ENCODE assay signal across 21 cellular contexts in genomic region chr20:36313476-36313875, GRCh38. TPM values are rescaled to one million over a fixed set of nuclear protein-coding genes. Genes with fewer than 3 reads are reported as not detected.
DNase-seq lines count a peak whose midpoint lies in the region; ATAC-seq, FAIRE-seq and TF ChIP-seq lines count a peak whose summit lies in the region.
"Had no signal": no experiment of that assay in that cellular context is flagged by ENCODE, and none has a peak within 500 bp of the region (broad histone marks: within the 10 kb centered on the region; RNA-seq: fewer than 3 reads in every experiment).

No MANE protein-coding gene starts in this region.

- no peak for FAIRE-seq in GM12892 (lab: Jason Lieb, UNC)
- FAIRE-seq: D721Med had no signal

- H3K4me3 Mint-ChIP-seq in activated T-cell treated with anti-CD3 and anti-CD28 coated beads, Interleukin-2, amount 50 U/mL, for 24 hours: no peak overlapping the region
- H3K4me3 Mint-ChIP-seq in activated T-cell treated with anti-CD3 and anti-CD28 coated beads, Interleukin-2, amount 50 U/mL, for 4 hours: no peak overlapping the region
- H3K4me3 Mint-ChIP-seq: CD8-positive, alpha-beta memory T cell had no signal

- H3K9me3 Mint-ChIP-seq in activated T-cell treated with anti-CD3 and anti-CD28 coated beads, Interleukin-2, amount 50 U/mL, for 24 hours: no peaks in the 10 kb centered on the region
- H3K9me3 Mint-ChIP-seq in activated T-cell treated with anti-CD3 and anti-CD28 coated beads, Interleukin-2, amount 50 U/mL, for 4 hours: no peaks in the 10 kb centered on the region
- H3K9me3 Mint-ChIP-seq: CD8-positive, alpha-beta memory T cell had no signal

- no peaks in the 10 kb centered on the region for H3K4me1 Mint-ChIP-seq in activated T-cell treated with anti-CD3 and anti-CD28 coated beads, Interleukin-2, amount 50 U/mL, for 24 hours (ENCODE audit: low read depth)
- H3K4me1 Mint-ChIP-seq in activated T-cell treated with anti-CD3 and anti-CD28 coated beads, Interleukin-2, amount 50 U/mL, for 4 hours (ENCODE audit: low read depth): no peaks in the 10 kb centered on the region

- DNase-seq in activated T-cell treated with anti-CD3 and anti-CD28 coated beads, Interleukin-2, amount 50 U/mL, for 24 hours: peak; percentile 5
- DNase-seq in activated T-cell treated with anti-CD3 and anti-CD28 coated beads, Interleukin-2, amount 50 U/mL, for 4 hours: no peak
- DNase-seq in GM12892 (ENCODE audit: insufficient read length) (peak; percentile 4), left lobe of liver (ENCODE audit: low spot score) (peak; percentile 19), kidney tubule cell (ENCODE audit: low spot score) (no peak), NCI-H69 (lab: John Stamatoyannopoulos, UW) (no peak)
- peak; percentile 2 for DNase-seq in stimulated activated CD8-positive, alpha-beta memory T cell treated with anti-CD3 and anti-CD28 coated beads, Interleukin-4, amount 100 ng/mL, for 48 hours
- DNase-seq: CD8-positive, alpha-beta memory T cell; DMS53; GDM1; KG1; NCI-H1092; NCI-H1436 treated with DMSO at 0.1 percent for 48 hours; NCI-H1930; NCI-H226; NCI-H510A treated with DMSO at 0.1 percent for 48 hours; NCI-H82 had no signal

- H3K36me3 Mint-ChIP-seq in activated T-cell treated with anti-CD3 and anti-CD28 coated beads, Interleukin-2, amount 50 U/mL, for 24 hours (ENCODE audit: low read depth): no peaks in the 10 kb centered on the region
- no peaks in the 10 kb centered on the region for H3K36me3 Mint-ChIP-seq in activated T-cell treated with anti-CD3 and anti-CD28 coated beads, Interleukin-2, amount 50 U/mL, for 4 hours (ENCODE audit: insufficient read depth)

- no peak overlapping the region for H3K27ac Mint-ChIP-seq in activated T-cell treated with anti-CD3 and anti-CD28 coated beads, Interleukin-2, amount 50 U/mL, for 24 hours

- no peak for ATAC-seq in activated T-cell treated with anti-CD3 and anti-CD28 coated beads, Interleukin-2, amount 50 U/mL, for 4 hours
- ATAC-seq in left lobe of liver (no peak), GM18505 (IDR thresholded peaks at IDR 0.05; ENCODE audit: unreplicated experiment) (no peak)
- ATAC-seq: Panc1, SK-N-SH treated with all-trans-retinoic acid at 6 μM for 48 hours had no signal

- no peak for TF ChIP-seq POLR2A in GM12892 (IDR thresholded peaks at IDR 0.05; ENCODE audit: low read depth, low read length)
- TF ChIP-seq POLR2A in GM18505 (IDR thresholded peaks at IDR 0.05; ENCODE audit: borderline replicate concordance, extremely low read depth, insufficient read depth, insufficient read length): no peak

- peaks cover 51% of the 10 kb centered on the region for H3K27me3 Mint-ChIP-seq in activated T-cell treated with anti-CD3 and anti-CD28 coated beads, Interleukin-2, amount 50 U/mL, for 24 hours
- peaks cover 36% of the 10 kb centered on the region for H3K27me3 Mint-ChIP-seq in activated T-cell treated with anti-CD3 and anti-CD28 coated beads, Interleukin-2, amount 50 U/mL, for 4 hours (ENCODE audit: low read depth)

RNA-seq across cellular contexts. Expression of gene DLGAP4, which starts 7.3 kb away (rescaled TPM):
- 10 to 100 TPM; 11.6 to 18.4 (median 12.3) TPM for total RNA-seq in activated T-cell treated with anti-CD3 and anti-CD28 coated beads, Interleukin-2, amount 50 U/mL, for 4 hours
- 29.2 TPM for polyA plus RNA-seq in GM12892 (2012; ENCODE audit: missing spikeins)
- 20.0 TPM for total RNA-seq in left lobe of liver

Comparison
In these comparisons a context has a peak if more than half of its experiments do, and no peak if none do; other contexts are left out.
1. DNase-seq: peak in activated T-cell treated with anti-CD3 and anti-CD28 coated beads, Interleukin-2, amount 50 U/mL, for 24 hours (single experiment), GM12892 (single experiment), left lobe of liver (single experiment) and stimulated activated CD8-positive, alpha-beta memory T cell treated with anti-CD3 and anti-CD28 coated beads, Interleukin-4, amount 100 ng/mL, for 48 hours (single experiment); none in activated T-cell treated with anti-CD3 and anti-CD28 coated beads, Interleukin-2, amount 50 U/mL, for 4 hours (single experiment), kidney tubule cell (single experiment) and NCI-H69 (single experiment).